ENCODE assay signal across 8 cellular contexts in genomic region chr7:79130715-79131114, GRCh38.
"Had no signal": no experiment of that assay in that cellular context is flagged by ENCODE, and none has a peak within 500 bp of the region (broad histone marks: within the 10 kb centered on the region; RNA-seq: fewer than 3 reads in every experiment).

No MANE protein-coding gene starts in this region.

- FAIRE-seq: H1 had no signal

- H3K4me3 ChIP-seq: GM23338, HAP-1 had no signal

- H3K27ac ChIP-seq: HL-60 had no signal

- DNase-seq: H7, HFFc6, KG1 had no signal

- H3K36me3 ChIP-seq: HAP-1 had no signal

- H3K9me3 ChIP-seq: HAP-1 had no signal

- H2AFZ ChIP-seq: GM23338 had no signal

- H3K4me2 ChIP-seq: GM23338 had no signal

- H3K4me1 ChIP-seq: HAP-1 had no signal

- ATAC-seq: GM23338, HCT116 had no signal
